Comparison of ENCODE assay signal across 30 cellular contexts in genomic region chr19:9570255-9570654, GRCh38.
"Had no signal": no experiment of that assay in that cellular context is flagged by ENCODE, and none has a peak within 500 bp of the region (broad histone marks: within the 10 kb centered on the region; RNA-seq: fewer than 3 reads in every experiment).

No MANE protein-coding gene starts in this region.

- H3K27me3 ChIP-seq: ascending aorta, breast epithelium, cardiac muscle cell, colonic mucosa, esophagus muscularis mucosa, gastroesophageal sphincter, heart right ventricle had no signal

- H3K4me1 ChIP-seq: ascending aorta, breast epithelium, colonic mucosa, esophagus muscularis mucosa, gastroesophageal sphincter had no signal

- ATAC-seq: activated CD4-positive, alpha-beta T cell treated with anti-CD3 and anti-CD28 coated beads for 36 hours; activated CD4-positive, CD25-positive, alpha-beta regulatory T cell treated with anti-CD3 and anti-CD28 coated beads, Interleukin-2, amount 50 U/mL, for 24 hours; activated CD8-positive, alpha-beta memory T cell treated with anti-CD3 and anti-CD28 coated beads, Interleukin-2, amount 10 ng/mL, durations not matched to agents 7 days and 5 days; activated CD8-positive, alpha-beta T cell treated with anti-CD3 and anti-CD28 coated beads, Interleukin-2, amount 10 ng/mL, durations not matched to agents 7 days and 5 days; activated naive CD8-positive, alpha-beta T cell treated with anti-CD3 and anti-CD28 coated beads, Interleukin-2, amount 50 U/mL, for 24 hours; gastroesophageal sphincter; heart right ventricle; T-helper 17 cell had no signal

- H3K27ac ChIP-seq: ascending aorta, breast epithelium, cardiac muscle cell, colonic mucosa, esophagus muscularis mucosa, gastroesophageal sphincter, heart right ventricle, WERI-Rb-1 had no signal

- DNase-seq: activated B cell treated with CpG ODN at 0.5 μM for 24 hours; activated CD4-positive, alpha-beta memory T cell treated with anti-CD3 and anti-CD28 coated beads for 36 hours; activated CD4-positive, alpha-beta T cell treated with anti-CD3 and anti-CD28 coated beads for 36 hours; activated CD4-positive, alpha-beta T cell treated with anti-CD3 and anti-CD28 coated beads, Interleukin-2, amount 10 ng/mL, durations not matched to agents 24 days and 14 days; activated CD8-positive, alpha-beta memory T cell treated with anti-CD3 and anti-CD28 coated beads, Interleukin-2, amount 10 ng/mL, durations not matched to agents 7 days and 5 days; activated CD8-positive, alpha-beta memory T cell treated with anti-CD3 and anti-CD28 coated beads, Interleukin-2, amount 50 U/mL, for 4 hours; activated CD8-positive, alpha-beta T cell treated with anti-CD3 and anti-CD28 coated beads, Interleukin-2, amount 10 ng/mL, durations not matched to agents 7 days and 5 days; activated effector memory CD4-positive, alpha-beta T cell treated with anti-CD3 and anti-CD28 coated beads, Interleukin-2, amount 50 U/mL, for 16 hours; activated naive CD4-positive, alpha-beta T cell treated with anti-CD3 and anti-CD28 coated beads for 36 hours; activated naive CD8-positive, alpha-beta T cell treated with anti-CD3 and anti-CD28 coated beads for 36 hours; activated naive CD8-positive, alpha-beta T cell treated with anti-CD3 and anti-CD28 coated beads, Interleukin-2, amount 50 U/mL, for 24 hours; activated T-cell treated with anti-CD3 and anti-CD28 coated beads, Interleukin-2, amount 50 U/mL, for 1 hour; activated T-cell treated with anti-CD3 and anti-CD28 coated beads, Interleukin-2, amount 50 U/mL, for 48 hours; central memory CD4-positive, alpha-beta T cell; cerebellar nuclear complex; colonic mucosa; effector memory CD4-positive, alpha-beta T cell; erythroblast; foreskin melanocyte; heart right ventricle; T-helper 1 cell; T-helper 17 cell; T1000; WERI-Rb-1 had no signal

- H3K4me3 ChIP-seq: ascending aorta, cardiac muscle cell, colonic mucosa, esophagus muscularis mucosa, gastroesophageal sphincter, heart right ventricle had no signal
